9 cellular contexts compared by ENCODE assay signal in the genomic region with DNA sequence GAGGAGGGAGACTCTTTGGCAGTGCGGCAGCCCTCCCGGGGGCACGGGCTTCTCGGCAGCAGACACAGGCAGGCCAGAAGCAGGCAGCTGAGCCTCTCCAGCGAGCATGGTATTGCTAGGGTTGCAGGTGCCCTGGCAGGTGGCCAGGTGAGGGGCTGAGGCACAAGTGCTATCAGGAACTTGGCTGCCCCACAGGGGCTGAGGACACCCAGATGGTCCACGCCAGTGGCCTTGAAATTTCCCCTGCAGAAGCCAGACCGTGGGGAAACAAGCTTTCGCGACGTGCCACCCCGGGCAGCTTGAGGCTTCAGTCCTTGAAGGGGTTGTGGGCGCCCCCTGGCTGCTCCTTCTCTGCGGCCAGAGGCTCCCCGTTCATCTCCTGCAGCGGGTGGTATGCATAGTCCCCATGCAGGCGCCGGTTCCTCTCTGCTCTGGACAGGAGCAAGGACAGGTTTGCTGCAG. TPM values are rescaled to one million over a fixed set of nuclear protein-coding genes. Genes with fewer than 3 reads are reported as not detected.
DNase-seq lines count a peak whose midpoint lies in the region; ATAC-seq, FAIRE-seq and TF ChIP-seq lines count a peak whose summit lies in the region.
"Had no signal": no experiment of that assay in that cellular context is flagged by ENCODE, and none has a peak within 500 bp of the region (broad histone marks: within the 10 kb centered on the region; RNA-seq: fewer than 3 reads in every experiment).

No MANE protein-coding gene starts in this region.

- H3K9me3 Mint-ChIP-seq in astrocyte (ENCODE audit: unreplicated experiment): no peaks in the 10 kb centered on the region
- no peaks in the 10 kb centered on the region for H3K9me3 Mint-ChIP-seq in activated naive CD8-positive, alpha-beta T cell treated with anti-CD3 and anti-CD28 coated beads for 36 hours
- H3K9me3 Mint-ChIP-seq: T-cell had no signal

- no peaks in the 10 kb centered on the region for H3K79me1 ChIP-seq in mesendoderm (ENCODE audit: low read length)

- DNase-seq in DMS114 treated with DMSO at 0.1 percent for 48 hours (lab: John Stamatoyannopoulos, UW; ENCODE audit: unreplicated experiment) (peak; percentile 4), NCI-H1105 treated with DMSO at 0.1 percent for 48 hours (lab: John Stamatoyannopoulos, UW) (peak; percentile 49), astrocyte (ENCODE audit: low read depth) (no peak), mesendoderm (peak; percentile 75), GOT3 (lab: John Stamatoyannopoulos, UW) (no peak), ureter (ENCODE audit: low spot score) (no peak)
- DNase-seq in activated naive CD8-positive, alpha-beta T cell treated with anti-CD3 and anti-CD28 coated beads for 36 hours: no peak

- H3K36me3 ChIP-seq in astrocyte (ENCODE audit: insufficient read depth, low read length): no peaks in the 10 kb centered on the region
- H3K36me3 ChIP-seq in mesendoderm (ENCODE audit: control insufficient read depth, insufficient read depth, low read length): no peaks in the 10 kb centered on the region

- H3K9ac ChIP-seq in astrocyte (ENCODE audit: low read length): no peak overlapping the region
- H3K9ac ChIP-seq in mesendoderm (ENCODE audit: low read length): no peak overlapping the region

- H3K4me1 Mint-ChIP-seq in astrocyte (ENCODE audit: low read depth, unreplicated experiment): no peaks in the 10 kb centered on the region
- no peaks in the 10 kb centered on the region for H3K4me1 Mint-ChIP-seq in activated naive CD8-positive, alpha-beta T cell treated with anti-CD3 and anti-CD28 coated beads for 36 hours
- H3K4me1 Mint-ChIP-seq: T-cell had no signal

- H3K18ac ChIP-seq in mesendoderm (ENCODE audit: low read length): no peak overlapping the region

- peak; percentile 4 for TF ChIP-seq CTCF in astrocyte (IDR thresholded peaks at IDR 0.05; ENCODE audit: insufficient read depth, low read depth, low read length)

- H3K4me1 ChIP-seq in astrocyte (ENCODE audit: insufficient read depth, low read length): no peaks in the 10 kb centered on the region
- H3K4me1 ChIP-seq in mesendoderm (ENCODE audit: control insufficient read depth, low read depth, low read length): no peaks in the 10 kb centered on the region

- H3K9me3 ChIP-seq in astrocyte (ENCODE audit: insufficient read depth, low read depth, low read length): no peaks in the 10 kb centered on the region

- no peak overlapping the region for H2AFZ ChIP-seq in astrocyte (ENCODE audit: low read depth, low read length)

- no peak overlapping the region for H3K56ac ChIP-seq in mesendoderm (ENCODE audit: low read length)

- H3K4me2 ChIP-seq in astrocyte (ENCODE audit: low read length): no peak overlapping the region
- no peak overlapping the region for H3K4me2 ChIP-seq in mesendoderm (ENCODE audit: low read length)

- no peak overlapping the region for H2BK15ac ChIP-seq in mesendoderm (replicated peaks; ENCODE audit: low read depth)

- peaks cover 16% of the 10 kb centered on the region for H3K36me3 Mint-ChIP-seq in astrocyte (ENCODE audit: low read depth, unreplicated experiment)
- peaks cover 3% of the 10 kb centered on the region for H3K36me3 Mint-ChIP-seq in activated naive CD8-positive, alpha-beta T cell treated with anti-CD3 and anti-CD28 coated beads for 36 hours

- no peak overlapping the region for H3K27ac Mint-ChIP-seq in astrocyte (ENCODE audit: unreplicated experiment)
- H3K27ac Mint-ChIP-seq in activated naive CD8-positive, alpha-beta T cell treated with anti-CD3 and anti-CD28 coated beads for 36 hours: no peak overlapping the region
- H3K27ac Mint-ChIP-seq: T-cell had no signal

- no peak overlapping the region for H2AK5ac ChIP-seq in mesendoderm (ENCODE audit: low read length)

- peaks cover 2% of the 10 kb centered on the region for H3K27me3 ChIP-seq in astrocyte (ENCODE audit: insufficient read depth, low read length)
- no peaks in the 10 kb centered on the region for H3K27me3 ChIP-seq in mesendoderm (ENCODE audit: insufficient read depth, low read length, poor library complexity)

- no peak for ATAC-seq in HG02870 (IDR thresholded peaks at IDR 0.05; ENCODE audit: unreplicated experiment)
- ATAC-seq: T-cell had no signal

- H4K8ac ChIP-seq in mesendoderm (ENCODE audit: low read depth, low read length): no peak overlapping the region

- no peak overlapping the region for H3K23ac ChIP-seq in mesendoderm (ENCODE audit: low read length)

- no peak overlapping the region for H3K4me3 Mint-ChIP-seq in astrocyte (ENCODE audit: unreplicated experiment)
- H3K4me3 Mint-ChIP-seq in activated naive CD8-positive, alpha-beta T cell treated with anti-CD3 and anti-CD28 coated beads for 36 hours: no peak overlapping the region
- H3K4me3 Mint-ChIP-seq: T-cell had no signal

- H3K27ac ChIP-seq in astrocyte (ENCODE audit: low read depth, low read length): no peak overlapping the region
- no peak overlapping the region for H3K27ac ChIP-seq in mesendoderm (ENCODE audit: low read depth, low read length)

- no peak overlapping the region for H2BK5ac ChIP-seq in mesendoderm (ENCODE audit: low read length)

- H3K27me3 Mint-ChIP-seq in astrocyte (ENCODE audit: low read depth, unreplicated experiment): no peaks in the 10 kb centered on the region
- H3K27me3 Mint-ChIP-seq in activated naive CD8-positive, alpha-beta T cell treated with anti-CD3 and anti-CD28 coated beads for 36 hours: no peaks in the 10 kb centered on the region

- no peaks in the 10 kb centered on the region for H3K79me2 ChIP-seq in astrocyte (ENCODE audit: insufficient read depth, low read length)
- no peaks in the 10 kb centered on the region for H3K79me2 ChIP-seq in mesendoderm (ENCODE audit: control insufficient read depth, insufficient read depth, low read length)

- no peak for FAIRE-seq in astrocyte (lab: Jason Lieb, UNC)

- H3K4ac ChIP-seq in mesendoderm (ENCODE audit: low read depth, low read length): no peak overlapping the region

- H3K4me3 ChIP-seq in astrocyte (ENCODE audit: insufficient read depth, low read depth, low read length): no peak overlapping the region
- no peak overlapping the region for H3K4me3 ChIP-seq in mesendoderm (ENCODE audit: low read length)

- peaks cover 4% of the 10 kb centered on the region for H4K20me1 ChIP-seq in astrocyte (ENCODE audit: insufficient read depth, low read length)

- WGBS in mesendoderm (ENCODE audit: extremely low coverage, insufficient coverage, low lambda C conversion rate): no CpG with 5 or more reads among the region's 17 CpGs

- no peak overlapping the region for H2BK120ac ChIP-seq in mesendoderm (ENCODE audit: low read depth, low read length)

- no peak overlapping the region for H4K5ac ChIP-seq in mesendoderm (ENCODE audit: low read length)

RNA-seq across cellular contexts. Expression of a gene that starts 8.5 kb away (rescaled TPM):
- 16.1 and 17.4 TPM in 2 replicates for total RNA-seq in astrocyte
- 7.8 TPM for polyA plus RNA-seq in mesendoderm (2013, experiment 1 of 2)
- 8.3 TPM for polyA plus RNA-seq in mesendoderm (2013, experiment 2 of 2)
- 9.0 TPM for total RNA-seq in ureter
- 10 to 100 TPM; 14.7 to 16.4 TPM for total RNA-seq in activated naive CD8-positive, alpha-beta T cell treated with anti-CD3 and anti-CD28 coated beads for 36 hours

RNA-seq across cellular contexts. Expression of a gene that starts 40.6 kb away (rescaled TPM):
- total RNA-seq in astrocyte (not detected in 2 replicates), ureter (10.0 TPM)
- 12.4 TPM for polyA plus RNA-seq in mesendoderm (2013, experiment 1 of 2)
- polyA plus RNA-seq in mesendoderm (2013, experiment 2 of 2): 14.3 TPM
- total RNA-seq in activated naive CD8-positive, alpha-beta T cell treated with anti-CD3 and anti-CD28 coated beads for 36 hours: not detected

RNA-seq across cellular contexts. Expression of a gene that starts 46.4 kb away (rescaled TPM):
- total RNA-seq in astrocyte: 23.1 and 23.2 TPM in 2 replicates
- 29.2 TPM for polyA plus RNA-seq in mesendoderm (2013, experiment 1 of 2)
- 26.5 TPM for polyA plus RNA-seq in mesendoderm (2013, experiment 2 of 2)
- 27.0 TPM for total RNA-seq in ureter
- 10 to 100 TPM; 36.1 to 36.8 TPM for total RNA-seq in activated naive CD8-positive, alpha-beta T cell treated with anti-CD3 and anti-CD28 coated beads for 36 hours

Comparison
In these comparisons a context has a peak if more than half of its experiments do, and no peak if none do; other contexts are left out.
1. DNase-seq: peak in DMS114 treated with DMSO at 0.1 percent for 48 hours (single experiment), NCI-H1105 treated with DMSO at 0.1 percent for 48 hours (single experiment) and mesendoderm (single experiment); none in astrocyte (single experiment), GOT3 (single experiment), ureter (single experiment) and activated naive CD8-positive, alpha-beta T cell treated with anti-CD3 and anti-CD28 coated beads for 36 hours (single experiment).